ENCODE assay signal across 36 cellular contexts in the genomic region with DNA sequence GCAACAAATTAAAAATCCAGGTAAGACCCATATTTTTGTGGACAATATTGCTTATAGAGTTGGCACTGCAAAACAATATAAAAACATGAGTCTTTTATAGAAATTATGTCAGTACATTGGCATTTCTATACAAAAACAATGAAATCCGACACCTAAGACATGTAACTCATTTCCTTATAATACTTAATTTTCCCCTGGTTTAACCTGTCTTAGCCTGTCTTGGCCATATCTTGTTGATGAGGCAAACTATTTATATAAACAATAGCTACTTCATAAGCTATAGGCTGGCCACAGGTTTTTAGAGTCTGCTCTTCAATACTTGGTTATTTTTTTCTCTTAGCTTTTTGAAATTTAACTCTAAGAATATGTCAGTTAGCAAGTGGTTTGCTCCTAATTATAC. TPM values are rescaled to one million over a fixed set of nuclear protein-coding genes. Genes with fewer than 3 reads are reported as not detected.
"Had no signal": no experiment of that assay in that cellular context is flagged by ENCODE, and none has a peak within 500 bp of the region (broad histone marks: within the 10 kb centered on the region; RNA-seq: fewer than 3 reads in every experiment).

No MANE protein-coding gene starts in this region.

- H3K27me3 Mint-ChIP-seq: activated naive CD8-positive, alpha-beta T cell had no signal

- H3K4me1 Mint-ChIP-seq: nephron progenitor cell had no signal

- H3K36me3 Mint-ChIP-seq: activated naive CD8-positive, alpha-beta T cell had no signal

- H3K27ac Mint-ChIP-seq: activated CD8-positive, alpha-beta T cell treated with anti-CD3 and anti-CD28 coated beads, Interleukin-2, amount 10 ng/mL, durations not matched to agents 7 days and 5 days; activated naive CD8-positive, alpha-beta T cell; nephron progenitor cell; T-helper 1 cell treated with Interleukin-12 subunit alpha and Interleukin-12 subunit beta and Interleukin-4 antibody, amounts not matched to agents 30 μg/mL and 1 μg/mL, for 36 hours had no signal

- DNase-seq: activated CD4-positive, alpha-beta T cell treated with anti-CD3 and anti-CD28 coated beads, Interleukin-2, amount 50 U/mL, for 1 hour; activated CD4-positive, CD25-positive, alpha-beta regulatory T cell treated with anti-CD3 and anti-CD28 coated beads, Interleukin-2, amount 50 U/mL, for 72 hours; activated CD8-positive, alpha-beta T cell treated with anti-CD3 and anti-CD28 coated beads, Interleukin-2, amount 10 ng/mL, durations not matched to agents 7 days and 5 days; activated effector memory CD4-positive, alpha-beta T cell treated with Interleukin-2 at 50 U/mL for 16 hours; activated naive CD4-positive, alpha-beta T cell treated with Interleukin-2 at 50 U/mL for 16 hours; activated T-cell treated with anti-CD3 and anti-CD28 coated beads for 4 hours; anterior cingulate cortex; cerebellar nuclear complex; colonic mucosa; effector memory CD4-positive, alpha-beta T cell; heart right ventricle; left lung; lower lobe of right lung; mesendoderm; mucosa of descending colon; nephron progenitor cell; right lobe of liver; stimulated activated CD4-positive, alpha-beta T cell treated with anti-CD3 and anti-CD28 coated beads, Interleukin-2, amount 100 ng/mL, for 48 hours; stimulated activated naive CD4-positive, alpha-beta T cell treated with Interleukin-2 at 50 U/mL for 16 hours; T1000; transverse colon; WERI-Rb-1 had no signal

- ATAC-seq: activated CD8-positive, alpha-beta T cell treated with anti-CD3 and anti-CD28 coated beads, Interleukin-2, amount 10 ng/mL, durations not matched to agents 7 days and 5 days; heart right ventricle; left lung; lower lobe of right lung; mucosa of descending colon; right lobe of liver had no signal

- H3K4me3 ChIP-seq: cardiac muscle cell, colonic mucosa, heart right ventricle, left lung, lower lobe of right lung, mucosa of descending colon, right lobe of liver, transverse colon had no signal

- H3K4me3 Mint-ChIP-seq: activated CD8-positive, alpha-beta T cell treated with anti-CD3 and anti-CD28 coated beads, Interleukin-2, amount 10 ng/mL, durations not matched to agents 7 days and 5 days; activated naive CD8-positive, alpha-beta T cell; nephron progenitor cell; T-helper 1 cell treated with Interleukin-12 subunit alpha and Interleukin-12 subunit beta and Interleukin-4 antibody, amounts not matched to agents 30 μg/mL and 1 μg/mL, for 36 hours had no signal

RNA-seq across cellular contexts. Expression of a gene that starts 44.7 kb away (rescaled TPM):
- total RNA-seq: activated CD8-positive, alpha-beta T cell treated with anti-CD3 and anti-CD28 coated beads, Interleukin-2, amount 10 ng/mL, durations not matched to agents 7 days and 5 days; cardiac muscle cell; colonic mucosa; dermis microvascular lymphatic vessel endothelial cell; fibroblast of lung; fibroblast of villous mesenchyme; heart right ventricle; left lung; lower lobe of right lung; mucosa of descending colon; myocyte; osteocyte; posterior vena cava; right lobe of liver; skeletal muscle tissue; temporal lobe; transverse colon; urinary bladder had no signal
- polyA plus RNA-seq: adipose tissue, cardiac muscle cell, esophagus, fibroblast of lung, heart right ventricle, urinary bladder had no signal
